10 cellular contexts compared by ENCODE assay signal in the genomic region with DNA sequence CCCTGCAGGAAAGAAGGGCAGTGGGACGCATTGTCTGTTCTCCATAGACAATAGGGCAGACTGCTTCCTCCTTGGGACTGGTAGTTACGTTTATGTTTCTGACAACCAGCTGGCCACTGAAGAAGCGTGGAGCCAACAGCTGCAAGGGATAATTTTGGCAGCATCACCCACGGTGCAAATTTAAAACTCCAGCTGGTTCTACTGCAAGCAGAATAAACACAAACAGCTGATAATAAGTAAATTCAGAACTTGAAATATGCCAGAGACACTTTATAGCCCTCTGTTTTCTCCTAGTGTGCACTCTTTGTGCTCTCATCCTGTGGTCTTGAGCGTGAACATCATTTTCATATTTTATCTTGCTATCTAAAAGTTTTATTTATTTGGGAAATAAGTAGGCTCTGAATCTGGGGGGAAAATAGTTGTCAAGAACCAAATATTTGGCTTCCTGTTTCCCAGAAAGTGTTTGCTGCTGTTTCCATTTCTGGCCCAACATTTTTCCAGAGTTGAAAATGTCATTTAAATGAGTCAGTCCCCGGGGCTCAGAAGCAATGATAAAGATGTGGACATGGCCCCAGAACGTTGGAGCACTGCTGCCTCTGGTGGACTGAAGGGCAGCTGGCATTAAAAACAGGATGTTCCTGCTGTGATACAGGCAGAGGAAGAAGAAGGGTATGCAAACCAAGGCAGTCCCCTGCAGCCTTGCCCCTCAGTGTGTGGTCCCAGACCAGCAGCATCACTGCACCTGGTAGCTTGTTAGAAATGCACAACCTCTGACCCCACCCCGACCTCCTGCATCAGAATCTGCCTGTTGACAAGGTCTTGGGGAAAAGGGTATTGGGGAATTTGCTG. TPM values are rescaled to one million over a fixed set of nuclear protein-coding genes. Genes with fewer than 3 reads are reported as not detected.
DNase-seq lines count a peak whose midpoint lies in the region; ATAC-seq and TF ChIP-seq lines count a peak whose summit lies in the region.
"Had no signal": no experiment of that assay in that cellular context is flagged by ENCODE, and none has a peak within 500 bp of the region (broad histone marks: within the 10 kb centered on the region; RNA-seq: fewer than 3 reads in every experiment).

No MANE protein-coding gene starts in this region.

- H3K36me3 Mint-ChIP-seq in osteocyte (ENCODE audit: unreplicated experiment), result no peaks in the 10 kb centered on the region
- no peaks in the 10 kb centered on the region for H3K36me3 Mint-ChIP-seq in activated T-cell treated with anti-CD3 and anti-CD28 coated beads, Interleukin-2, amount 50 U/mL, for 24 hours (ENCODE audit: low read depth)
- H3K36me3 Mint-ChIP-seq: naive B cell had no signal

- peaks cover 4% of the 10 kb centered on the region; the same call in 1 of the 2 replicates for H3K9me2 ChIP-seq in PC-9 (ENCODE audit: insufficient read depth)

- H3K27ac Mint-ChIP-seq in osteocyte (ENCODE audit: unreplicated experiment), result peak overlapping the region; percentile 88
- H3K27ac Mint-ChIP-seq in activated T-cell treated with anti-CD3 and anti-CD28 coated beads, Interleukin-2, amount 50 U/mL, for 24 hours, result no peak overlapping the region

- H3K27me3 ChIP-seq in PC-9 (ENCODE audit: insufficient read depth, low read depth), result no peaks in the 10 kb centered on the region

- DNase-seq in GM13977 (ENCODE audit: low spot score) (no peak), PC-9 (peak; percentile 24 to 52), osteocyte (ENCODE audit: extremely low spot score, unreplicated experiment) (no peak), T-helper 9 cell (no peak)
- DNase-seq in activated T-cell treated with anti-CD3 and anti-CD28 coated beads, Interleukin-2, amount 50 U/mL, for 24 hours, result no peak
- no peak for DNase-seq in stimulated activated CD4-positive, alpha-beta T cell treated with anti-CD3 and anti-CD28 coated beads, Interleukin-4, amount 100 ng/mL, for 1 hour
- DNase-seq: naive B cell had no signal

- H4K20me1 ChIP-seq in PC-9 (ENCODE audit: insufficient read depth), result no peaks in the 10 kb centered on the region

- H3K27ac ChIP-seq in PC-9, result no peak overlapping the region

- no peaks in the 10 kb centered on the region for H3K36me3 ChIP-seq in PC-9 (ENCODE audit: low read depth)

- H3K4me3 Mint-ChIP-seq in osteocyte (ENCODE audit: unreplicated experiment), result peak overlapping the region; percentile 31
- no peak overlapping the region for H3K4me3 Mint-ChIP-seq in activated T-cell treated with anti-CD3 and anti-CD28 coated beads, Interleukin-2, amount 50 U/mL, for 24 hours
- H3K4me3 Mint-ChIP-seq: naive B cell had no signal

- no peak overlapping the region for H3K4me2 ChIP-seq in PC-9

- no peaks in the 10 kb centered on the region for H3K27me3 Mint-ChIP-seq in osteocyte (ENCODE audit: unreplicated experiment)
- peaks cover 8% of the 10 kb centered on the region for H3K27me3 Mint-ChIP-seq in activated T-cell treated with anti-CD3 and anti-CD28 coated beads, Interleukin-2, amount 50 U/mL, for 24 hours
- H3K27me3 Mint-ChIP-seq: naive B cell had no signal

- CTCF ChIA-PET in PC-9 (lab: Charles Lee), result no interaction called here

- peak; percentile 12 for TF ChIP-seq CTCF in GM13977 (IDR thresholded peaks at IDR 0.05; ENCODE audit: extremely low read depth, insufficient read depth, missing control alignments)
- peak; percentile 54 for TF ChIP-seq CTCF in PC-9 (conservative IDR thresholded peaks at IDR 0.05)
- peak; percentile 69 for TF ChIP-seq CTCF in osteocyte (IDR thresholded peaks at IDR 0.05)

- no TSS peak for BruUV-seq in PC-9 (replicated peaks; lab: Mats Ljungman, UMichigan)

- intact Hi-C loops in PC-9 (cut with micrococcal nuclease; ENCODE audit: unreplicated experiment), result no loop called here

- in situ Hi-C loops in GM13977 (cut with MboI; ENCODE audit: low pct_unique_long_range_greater_than_20kb, low sequenced_read_pairs, unreplicated experiment), result loop anchor here (25.0 kb wide), 1 partner anchor 275 kb away; no protein-coding TSS in a partner anchor

- H3K79me2 ChIP-seq in PC-9 (ENCODE audit: low read depth), result no peaks in the 10 kb centered on the region

- no peaks in the 10 kb centered on the region for H3K9me3 ChIP-seq in PC-9 (ENCODE audit: insufficient read depth, low read depth)

- H2AFZ ChIP-seq in PC-9, result no peak overlapping the region

- H3K9me3 Mint-ChIP-seq in osteocyte (ENCODE audit: unreplicated experiment), result no peaks in the 10 kb centered on the region
- H3K9me3 Mint-ChIP-seq in activated T-cell treated with anti-CD3 and anti-CD28 coated beads, Interleukin-2, amount 50 U/mL, for 24 hours, result no peaks in the 10 kb centered on the region

- H3K4me1 ChIP-seq in PC-9 (replicated peaks; ENCODE audit: insufficient read depth), result peaks cover 7% of the 10 kb centered on the region; the same call in 1 of the 2 replicates

- no peaks in the 10 kb centered on the region for H3F3A ChIP-seq in PC-9 (ENCODE audit: insufficient read depth, low read depth)

- ATAC-seq in esophagus mucosa (peak; percentile 60), GM21619 (IDR thresholded peaks at IDR 0.05; ENCODE audit: unreplicated experiment) (no peak)

- POLR2A ChIA-PET in PC-9 (lab: Charles Lee; ENCODE audit: unreplicated experiment), result no interaction called here

- peaks cover 56% of the 10 kb centered on the region for H3K4me1 Mint-ChIP-seq in osteocyte (ENCODE audit: unreplicated experiment)
- H3K4me1 Mint-ChIP-seq in activated T-cell treated with anti-CD3 and anti-CD28 coated beads, Interleukin-2, amount 50 U/mL, for 24 hours (ENCODE audit: low read depth), result no peaks in the 10 kb centered on the region
- H3K4me1 Mint-ChIP-seq: naive B cell had no signal

- no peak overlapping the region for H3K4me3 ChIP-seq in PC-9

RNA-seq across cellular contexts. Expression of gene THBD, which starts 12.5 kb away (rescaled TPM):
- total RNA-seq in PC-9 (2021) (1.7 and 3.0 TPM in 2 replicates), esophagus mucosa (46.5 TPM), osteocyte (66.3 and 68.3 TPM in 2 replicates)

RNA-seq across cellular contexts. Expression of gene CD93, which starts 24.2 kb away (rescaled TPM):
- total RNA-seq in PC-9 (2021) (0.07 TPM in 1 of 2 replicates, not detected in the other), esophagus mucosa (7.9 TPM), osteocyte (0.13 and 0.21 TPM in 2 replicates)
- total RNA-seq: NCI-H460 had no signal

RNA-seq across cellular contexts. Expression of gene SSTR4, which starts 26.8 kb away (rescaled TPM):
- total RNA-seq in PC-9 (2021), result not detected in 2 replicates
- total RNA-seq in esophagus mucosa, result not detected
- total RNA-seq in osteocyte, result not detected in 2 replicates
- total RNA-seq: NCI-H460 had no signal

Comparison
In these comparisons a context has a peak if more than half of its experiments do, and no peak if none do; other contexts are left out.
1. DNase-seq: peak in PC-9 (2 of 2); none in GM13977 (single experiment), osteocyte (single experiment), activated T-cell treated with anti-CD3 and anti-CD28 coated beads, Interleukin-2, amount 50 U/mL, for 24 hours (single experiment), T-helper 9 cell (single experiment) and stimulated activated CD4-positive, alpha-beta T cell treated with anti-CD3 and anti-CD28 coated beads, Interleukin-4, amount 100 ng/mL, for 1 hour (single experiment).
2. CTCF ChIP-seq: peak in every context shown above with its lines; median percentile 69 in osteocyte; 54 in PC-9; 12 in GM13977.
3. RNA of gene THBD, which starts 12.5 kb away (total RNA-seq): 66.3 to 68.3 TPM in osteocyte and 46.5 TPM in esophagus mucosa (single experiment); 1.7 to 3.0 TPM in PC-9; every median in the first group is over 10 times any median in the second.